1 cellular context compared by ENCODE assay signal in genomic region chr10:89235073-89235798, GRCh38.
TF ChIP-seq lines count a peak whose summit lies in the region.

No MANE protein-coding gene starts in this region.

TF ChIP-seq in GM23338, 12 proteins besides CTCF, POLR2A, EP300 and RAD21 (continued from another document):
- TF ChIP-seq REST (IDR thresholded peaks at IDR 0.05; ENCODE audit: unreplicated experiment) (no peak), NANOG (IDR thresholded peaks at IDR 0.05; ENCODE audit: borderline replicate concordance) (no peak), JUNB (IDR thresholded peaks at IDR 0.05; ENCODE audit: unreplicated experiment) (no peak), EZH2 (IDR thresholded peaks at IDR 0.05; ENCODE audit: low read depth, unreplicated experiment) (no peak), STAT1 (IDR thresholded peaks at IDR 0.05; ENCODE audit: unreplicated experiment) (no peak), ZNF331 (CRISPR knock-in tag; IDR thresholded peaks at IDR 0.05; ENCODE audit: low read depth) (no peak)
TF ChIP-seq in GM23338: peak in this region for 0.
